Comparison of ENCODE assay signal across 17 cellular contexts in the genomic region with DNA sequence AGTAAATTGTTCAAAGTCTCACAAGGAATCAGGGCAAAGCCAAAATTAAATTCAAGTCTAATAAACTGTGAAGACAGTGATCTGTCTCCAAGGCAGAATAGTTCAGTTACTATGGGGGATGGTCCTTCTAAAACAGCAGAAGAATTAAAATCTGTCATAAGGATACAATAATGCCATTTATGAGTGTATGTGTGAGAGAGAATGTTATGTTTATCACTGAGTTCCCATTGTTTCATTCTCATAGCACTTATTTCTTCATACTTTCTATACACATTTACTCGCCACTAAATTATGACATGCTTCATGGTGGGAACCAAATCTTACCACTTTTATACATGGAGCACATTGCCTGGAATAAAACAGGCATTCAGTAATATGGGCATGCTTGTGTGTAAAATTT.
DNase-seq lines count a peak whose midpoint lies in the region; ATAC-seq, FAIRE-seq and TF ChIP-seq lines count a peak whose summit lies in the region.
"Had no signal": no experiment of that assay in that cellular context is flagged by ENCODE, and none has a peak within 500 bp of the region (broad histone marks: within the 10 kb centered on the region; RNA-seq: fewer than 3 reads in every experiment).

No MANE protein-coding gene starts in this region.

- H3K4me1 ChIP-seq in body of pancreas = no peaks in the 10 kb centered on the region

- no peak overlapping the region for H3K4me3 ChIP-seq in AG10803 (ENCODE audit: low read length)
- no peak overlapping the region for H3K4me3 ChIP-seq in body of pancreas
- H3K4me3 ChIP-seq: K562 had no signal

- WGBS in body of pancreas, 2 donors = 89 to 93% methylated on average over 1 of the region's 1 CpG

- H3K27me3 ChIP-seq in body of pancreas = no peaks in the 10 kb centered on the region

- no peaks in the 10 kb centered on the region for H3K27me3 Mint-ChIP-seq in nephron (ENCODE audit: low read depth)
- H3K27me3 Mint-ChIP-seq in stimulated activated naive B cell treated with anti-CD40 and anti-IgM and Interleukin-4, amounts not matched to agents 10 μg/mL and 1 μg/mL and 100 μg/mL, for 72 hours = no peaks in the 10 kb centered on the region

- TF ChIP-seq POLR2A in GM12892 (IDR thresholded peaks at IDR 0.05; ENCODE audit: low read depth, low read length) (no peak), body of pancreas (IDR thresholded peaks at IDR 0.05) (no peak)

- peak overlapping the region; percentile 64 to 92 (median 79) for H3K27ac Mint-ChIP-seq in nephron
- H3K27ac Mint-ChIP-seq in stimulated activated naive B cell treated with anti-CD40 and anti-IgM and Interleukin-4, amounts not matched to agents 10 μg/mL and 1 μg/mL and 100 μg/mL, for 72 hours = no peak overlapping the region
- H3K27ac Mint-ChIP-seq: CD14-positive monocyte; CD8-positive, alpha-beta T cell; HFFc6 had no signal

- ATAC-seq in body of pancreas = no peak
- no peak for ATAC-seq in stimulated activated naive B cell treated with anti-CD40 and anti-IgM and Interleukin-4, amounts not matched to agents 10 μg/mL and 1 μg/mL and 100 μg/mL, for 72 hours (replicated peaks)
- ATAC-seq: CD8-positive, alpha-beta T cell; HepG2; K562 had no signal

- TF ChIP-seq CTCF in AG10803 (conservative IDR thresholded peaks at IDR 0.05; ENCODE audit: low read length) (no peak), body of pancreas (IDR thresholded peaks at IDR 0.05) (no peak), nephron (IDR thresholded peaks at IDR 0.05; ENCODE audit: unreplicated experiment in 3 of 3) (no peak)

- H3K27ac ChIP-seq in body of pancreas = peak overlapping the region in 3 of 4 donors; percentile 36 to 53 (median 43)

- no peaks in the 10 kb centered on the region for H3K9me3 Mint-ChIP-seq in nephron
- H3K9me3 Mint-ChIP-seq in stimulated activated naive B cell treated with anti-CD40 and anti-IgM and Interleukin-4, amounts not matched to agents 10 μg/mL and 1 μg/mL and 100 μg/mL, for 72 hours = no peaks in the 10 kb centered on the region
- H3K9me3 Mint-ChIP-seq: CD14-positive monocyte; CD8-positive, alpha-beta T cell; HFFc6 had no signal

- no peak overlapping the region for H3K4me3 Mint-ChIP-seq in nephron
- H3K4me3 Mint-ChIP-seq in stimulated activated naive B cell treated with anti-CD40 and anti-IgM and Interleukin-4, amounts not matched to agents 10 μg/mL and 1 μg/mL and 100 μg/mL, for 72 hours = no peak overlapping the region
- H3K4me3 Mint-ChIP-seq: CD14-positive monocyte; CD8-positive, alpha-beta T cell; HFFc6 had no signal

- in situ Hi-C loops in KBM-7 (cut with MboI; ENCODE audit: low pct_unique_long_range_greater_than_20kb, low sequenced_read_pairs) = no loop called here

- no peaks in the 10 kb centered on the region for H3K9me3 ChIP-seq in body of pancreas

- FAIRE-seq in GM12892 (lab: Jason Lieb, UNC) = peak; percentile 51
- FAIRE-seq: HepG2, HTR-8/SVneo, K562 had no signal

- H3K4me1 Mint-ChIP-seq in nephron = peaks cover 14% of the 10 kb centered on the region
- H3K4me1 Mint-ChIP-seq in stimulated activated naive B cell treated with anti-CD40 and anti-IgM and Interleukin-4, amounts not matched to agents 10 μg/mL and 1 μg/mL and 100 μg/mL, for 72 hours = peaks cover 6 to 12% of the 10 kb centered on the region in 2 donors

- no peaks in the 10 kb centered on the region for H3K36me3 Mint-ChIP-seq in nephron (ENCODE audit: low read depth)
- H3K36me3 Mint-ChIP-seq in stimulated activated naive B cell treated with anti-CD40 and anti-IgM and Interleukin-4, amounts not matched to agents 10 μg/mL and 1 μg/mL and 100 μg/mL, for 72 hours = peaks cover 5 to 6% of the 10 kb centered on the region in 2 donors

- intact Hi-C loops in body of pancreas (cut with DNase I) = no loop called here

- no peaks in the 10 kb centered on the region for H3K36me3 ChIP-seq in body of pancreas (replicated peaks in 1 of 2; ENCODE audit: insufficient read depth in 1 of 2, low read depth in 2 of 2)

- DNase-seq in AG10803 (ENCODE audit: low read depth) (peak; percentile 30), GM12892 (ENCODE audit: insufficient read length) (no peak), body of pancreas (no peak), KBM-7 (no peak), D341Med (ENCODE audit: low spot score) (no peak)
- no peak for DNase-seq in activated naive CD4-positive, alpha-beta T cell treated with Interleukin-2 at 50 U/mL for 16 hours
- no peak for DNase-seq in stimulated activated naive B cell treated with anti-CD40 and anti-IgM and Interleukin-4, amounts not matched to agents 10 μg/mL and 1 μg/mL and 100 μg/mL, for 72 hours
- DNase-seq: CD8-positive, alpha-beta T cell; DMS79 treated with DMSO at 0.1 percent for 48 hours; GDM1; HCEC 1CT; HFFc6 had no signal
